1 cellular context compared by ENCODE assay signal in the genomic region with DNA sequence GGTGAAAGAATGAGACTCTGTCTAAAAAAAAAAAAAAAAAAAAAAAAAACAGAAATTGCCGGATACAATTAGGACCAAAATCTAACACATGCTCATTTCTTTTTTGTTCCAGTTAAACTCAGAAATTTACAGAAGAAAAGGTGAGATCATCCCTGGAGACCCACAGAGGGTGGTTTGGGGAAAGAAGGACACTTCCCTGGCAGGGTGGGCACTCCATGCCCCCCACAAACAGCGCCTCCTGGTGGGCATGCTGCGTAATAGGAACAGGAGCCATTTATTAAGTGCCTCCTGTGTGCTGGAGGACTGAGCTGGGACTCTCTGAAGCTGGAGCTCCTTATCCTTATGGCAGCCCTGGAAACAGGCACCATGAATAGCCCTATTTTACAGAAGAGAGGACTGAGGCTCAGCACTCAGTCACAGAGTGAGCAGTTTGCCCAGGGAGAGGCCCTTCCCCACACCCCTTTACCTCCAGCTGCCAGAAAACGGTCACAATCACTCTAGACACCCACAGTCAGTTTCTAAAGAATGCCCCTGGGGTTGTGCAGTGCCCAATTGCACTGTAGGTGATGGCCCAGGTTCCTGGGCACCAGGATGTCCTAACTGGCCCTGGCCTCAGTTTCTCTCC.
A peak's percentile ranks its signal among the peaks of the same experiment; 100 is the strongest.
TF ChIP-seq lines count a peak whose summit lies in the region.

No MANE protein-coding gene starts in this region.

TF ChIP-seq in GM12878, 131 proteins besides CTCF, POLR2A, EP300 and RAD21 (continued from another document):
- TF ChIP-seq, protein P1, sequence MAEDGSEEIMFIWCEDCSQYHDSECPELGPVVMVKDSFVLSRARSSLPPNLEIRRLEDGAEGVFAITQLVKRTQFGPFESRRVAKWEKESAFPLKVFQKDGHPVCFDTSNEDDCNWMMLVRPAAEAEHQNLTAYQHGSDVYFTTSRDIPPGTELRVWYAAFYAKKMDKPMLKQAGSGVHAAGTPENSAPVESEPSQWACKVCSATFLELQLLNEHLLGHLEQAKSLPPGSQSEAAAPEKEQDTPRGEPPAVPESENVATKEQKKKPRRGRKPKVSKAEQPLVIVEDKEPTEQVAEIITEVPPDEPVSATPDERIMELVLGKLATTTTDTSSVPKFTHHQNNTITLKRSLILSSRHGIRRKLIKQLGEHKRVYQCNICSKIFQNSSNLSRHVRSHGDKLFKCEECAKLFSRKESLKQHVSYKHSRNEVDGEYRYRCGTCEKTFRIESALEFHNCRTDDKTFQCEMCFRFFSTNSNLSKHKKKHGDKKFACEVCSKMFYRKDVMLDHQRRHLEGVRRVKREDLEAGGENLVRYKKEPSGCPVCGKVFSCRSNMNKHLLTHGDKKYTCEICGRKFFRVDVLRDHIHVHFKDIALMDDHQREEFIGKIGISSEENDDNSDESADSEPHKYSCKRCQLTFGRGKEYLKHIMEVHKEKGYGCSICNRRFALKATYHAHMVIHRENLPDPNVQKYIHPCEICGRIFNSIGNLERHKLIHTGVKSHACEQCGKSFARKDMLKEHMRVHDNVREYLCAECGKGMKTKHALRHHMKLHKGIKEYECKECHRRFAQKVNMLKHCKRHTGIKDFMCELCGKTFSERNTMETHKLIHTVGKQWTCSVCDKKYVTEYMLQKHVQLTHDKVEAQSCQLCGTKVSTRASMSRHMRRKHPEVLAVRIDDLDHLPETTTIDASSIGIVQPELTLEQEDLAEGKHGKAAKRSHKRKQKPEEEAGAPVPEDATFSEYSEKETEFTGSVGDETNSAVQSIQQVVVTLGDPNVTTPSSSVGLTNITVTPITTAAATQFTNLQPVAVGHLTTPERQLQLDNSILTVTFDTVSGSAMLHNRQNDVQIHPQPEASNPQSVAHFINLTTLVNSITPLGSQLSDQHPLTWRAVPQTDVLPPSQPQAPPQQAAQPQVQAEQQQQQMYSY (CRISPR knock-in tag; IDR thresholded peaks at IDR 0.05): no peak
- peak; percentile 68 for TF ChIP-seq YY1 (IDR thresholded peaks at IDR 0.05; ENCODE audit: low read depth, low read length)
TF ChIP-seq in GM12878: peak in this region for 2.
